ENCODE assay signal across 8 cellular contexts in genomic region chr9:136482793-136483588, GRCh38. TPM values are rescaled to one million over a fixed set of nuclear protein-coding genes. Genes with fewer than 3 reads are reported as not detected.
A peak's percentile ranks its signal among the peaks of the same experiment; 100 is the strongest.
DNase-seq lines count a peak whose midpoint lies in the region; ATAC-seq and TF ChIP-seq lines count a peak whose summit lies in the region.

TSS of gene SEC16A (minus strand) at chr9:136483040. CDS start at chr9:136477615, 5,425 bp downstream.

- ATAC-seq in GM21737 (IDR thresholded peaks at IDR 0.05; ENCODE audit: unreplicated experiment) = peak; percentile 53

- no peaks in the 10 kb centered on the region for H3K27me3 Mint-ChIP-seq in activated T-cell treated with anti-CD3 and anti-CD28 coated beads, Interleukin-2, amount 50 U/mL, for 24 hours

- WGBS in esophagus, 2 donors = 1 to 2% methylated on average over 74 to 109 of the region's 109 CpGs

- H3K27ac Mint-ChIP-seq in activated T-cell treated with anti-CD3 and anti-CD28 coated beads, Interleukin-2, amount 50 U/mL, for 24 hours = peak within 1 kb of the TSS; percentile 99

- H3K9me3 ChIP-seq in esophagus (ENCODE audit: control insufficient read depth in 2 of 2, insufficient read depth in 1 of 2, low read depth in 1 of 2, low read length in 1 of 2) = no peaks in the 10 kb centered on the region
- no peaks in the 10 kb centered on the region for H3K9me3 ChIP-seq in mucosa of stomach (ENCODE audit: control insufficient read depth, low read length)

- H3K4me3 ChIP-seq in esophagus (ENCODE audit: low read depth in 1 of 2, low read length in 2 of 2) = peak within 1 kb of the TSS; percentile 80 to 87
- H3K4me3 ChIP-seq in mucosa of stomach (ENCODE audit: low read length) = peak within 1 kb of the TSS; percentile 71

- H3K27me3 ChIP-seq in esophagus (ENCODE audit: control insufficient read depth in 1 of 2, insufficient read depth in 2 of 2, low read length in 2 of 2) (no peaks in the 10 kb centered on the region), mucosa of stomach (ENCODE audit: control insufficient read depth, insufficient read depth, low read length) (peaks cover 6% of the 10 kb centered on the region)

- H3K36me3 ChIP-seq in esophagus (ENCODE audit: control insufficient read depth in 2 of 2, insufficient read depth in 2 of 2, low read length in 1 of 2) (no peaks in the 10 kb centered on the region), mucosa of stomach (ENCODE audit: control insufficient read depth, insufficient read depth, low read length) (no peaks in the 10 kb centered on the region)

- H3K27ac ChIP-seq in esophagus (ENCODE audit: low read depth in 2 of 2, low read length in 1 of 2) = peak within 1 kb of the TSS; percentile 99 to 100

- H3K9ac ChIP-seq in mucosa of stomach (ENCODE audit: low read length) = peak within 1 kb of the TSS; percentile 97

- peaks cover 11 to 16% of the 10 kb centered on the region in 2 donors for H3K4me1 ChIP-seq in esophagus (ENCODE audit: control insufficient read depth in 2 of 2, insufficient read depth in 2 of 2, low read length in 1 of 2)
- H3K4me1 ChIP-seq in mucosa of stomach (ENCODE audit: control insufficient read depth, insufficient read depth, low read length) = peaks cover 34% of the 10 kb centered on the region

- peaks cover 35% of the 10 kb centered on the region for H3K4me1 Mint-ChIP-seq in activated T-cell treated with anti-CD3 and anti-CD28 coated beads, Interleukin-2, amount 50 U/mL, for 24 hours (ENCODE audit: low read depth)

- DNase-seq in DMS53 (lab: John Stamatoyannopoulos, UW) = peak; percentile 99
- DNase-seq in KG1 (lab: John Stamatoyannopoulos, UW) = peak; percentile 98
- peak; percentile 100 for DNase-seq in activated T-cell treated with anti-CD3 and anti-CD28 coated beads, Interleukin-2, amount 50 U/mL, for 24 hours
- peak; percentile 100 for DNase-seq in stimulated activated CD8-positive, alpha-beta memory T cell treated with anti-CD3 and anti-CD28 coated beads, Interleukin-4, amount 100 ng/mL, for 48 hours

- no peaks in the 10 kb centered on the region for H3K9me3 Mint-ChIP-seq in activated T-cell treated with anti-CD3 and anti-CD28 coated beads, Interleukin-2, amount 50 U/mL, for 24 hours

- peak within 1 kb of the TSS; percentile 97 for H3K4me3 Mint-ChIP-seq in activated T-cell treated with anti-CD3 and anti-CD28 coated beads, Interleukin-2, amount 50 U/mL, for 24 hours

- peaks cover 38% of the 10 kb centered on the region for H3K36me3 Mint-ChIP-seq in activated T-cell treated with anti-CD3 and anti-CD28 coated beads, Interleukin-2, amount 50 U/mL, for 24 hours (ENCODE audit: low read depth)

TF ChIP-seq in PFSK-1, 5 proteins besides CTCF, POLR2A, EP300 and RAD21:
- TF ChIP-seq REST (IDR thresholded peaks at IDR 0.05; ENCODE audit: insufficient read depth in 1 of 2, low read depth in 2 of 2, low read length in 2 of 2) (no peak), SIN3A (IDR thresholded peaks at IDR 0.05; ENCODE audit: borderline replicate concordance, insufficient read depth, low read length) (peak; percentile 31; the same call in 1 of the 2 replicates), POLR2AphosphoS5 (IDR thresholded peaks at IDR 0.05; ENCODE audit: low read depth, low read length) (peak; percentile 48), TAF1 (IDR thresholded peaks at IDR 0.05; ENCODE audit: borderline replicate concordance, insufficient read depth, low read length) (peak; percentile 77), FOXP2 (optimal IDR thresholded peaks at IDR 0.05; ENCODE audit: borderline replicate concordance, extremely low read depth, extremely low read length, insufficient read depth) (no peak)

RNA-seq across cellular contexts. Expression of gene SEC16A, which starts in this region (rescaled TPM):
- polyA plus RNA-seq in PFSK-1 (2012; ENCODE audit: insufficient read length, low read depth) = 64.9 TPM
- polyA plus RNA-seq in esophagus = 10 to 100 TPM; 24.3 to 32.9 TPM

Comparison
In these comparisons a context has a peak if more than half of its experiments do, and no peak if none do; other contexts are left out.
1. Peak in every context shown above with its lines: DNase-seq, ATAC-seq, H3K4me3 ChIP-seq and H3K27ac ChIP-seq.